ENCODE assay signal across 19 cellular contexts in the genomic region with DNA sequence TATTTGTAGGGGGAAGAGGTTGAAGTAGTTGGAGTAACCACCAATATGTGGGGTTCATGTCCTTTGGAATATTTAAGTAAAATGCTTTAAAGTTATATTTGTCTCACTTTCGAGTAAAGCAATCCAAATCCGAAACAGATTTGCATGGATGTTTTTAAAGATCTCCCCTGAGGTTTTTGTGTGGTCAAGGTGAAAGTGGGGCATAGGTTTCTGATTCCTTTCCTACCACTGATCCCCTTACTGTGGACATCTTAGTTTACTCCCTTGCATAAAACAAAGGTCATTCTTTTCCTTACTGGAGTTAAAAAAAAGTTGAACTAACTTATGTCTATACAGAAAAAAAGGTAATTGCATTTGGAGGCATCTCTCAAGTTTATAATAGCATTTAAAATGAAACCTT.
"Had no signal": no experiment of that assay in that cellular context is flagged by ENCODE, and none has a peak within 500 bp of the region (broad histone marks: within the 10 kb centered on the region; RNA-seq: fewer than 3 reads in every experiment).

No MANE protein-coding gene starts in this region.

- H3K36me3 ChIP-seq: ovary, sigmoid colon, stomach, thyroid gland, vagina had no signal

- ATAC-seq: left lobe of liver; natural killer cell; psoas muscle; right cardiac atrium; stimulated activated effector memory CD8-positive, alpha-beta T cell treated with anti-CD3 and anti-CD28 coated beads, Interleukin-12 subunit alpha, Interleukin-12 subunit beta, amount 100 ng/mL, for 72 hours had no signal

- H3K4me3 ChIP-seq: lung, ovary, psoas muscle, sigmoid colon, stomach, thyroid gland, vagina had no signal

- H3K4me1 ChIP-seq: psoas muscle, sigmoid colon, stomach, thyroid gland, vagina had no signal

- H3K27me3 ChIP-seq: ovary, thyroid gland, vagina had no signal

- DNase-seq: effector CD4-positive, alpha-beta T cell; hypothalamus; natural killer cell; occipital lobe; ovary; posterior cingulate gyrus; psoas muscle; right cardiac atrium; sigmoid colon; stimulated activated CD4-positive, alpha-beta T cell treated with anti-CD3 and anti-CD28 coated beads, Interleukin-2, amount 100 ng/mL, for 24 hours; stimulated activated CD4-positive, alpha-beta T cell treated with anti-CD3 and anti-CD28 coated beads, Interleukin-4, amount 100 ng/mL, for 24 hours; stimulated activated naive CD4-positive, alpha-beta T cell treated with Interleukin-2 at 50 U/mL for 16 hours; stomach; thyroid gland; trophoblast cell had no signal

- H3K27ac ChIP-seq: ovary, psoas muscle, sigmoid colon, stomach, thyroid gland, vagina had no signal

- H3K9me3 ChIP-seq: ovary, psoas muscle, sigmoid colon, stomach, thyroid gland, vagina had no signal
